In genomic region chr4:112321768-112322684, GRCh38 we compare ENCODE assay signal across 8 cellular contexts. TPM values are rescaled to one million over a fixed set of nuclear protein-coding genes. Genes with fewer than 3 reads are reported as not detected.
DNase-seq lines count a peak whose midpoint lies in the region; ATAC-seq and TF ChIP-seq lines count a peak whose summit lies in the region.

No MANE protein-coding gene starts in this region.

- no peaks in the 10 kb centered on the region for H4K20me1 ChIP-seq in GM23248 (ENCODE audit: insufficient read depth)

- H3K9me2 ChIP-seq in GM23248 (ENCODE audit: insufficient read depth), result 0 out of 2 replicates have a peak, but pooled peaks cover 2% of the 10 kb centered on the region

- H3K27ac Mint-ChIP-seq in endodermal cell, result no peak overlapping the region

- H3K9me3 Mint-ChIP-seq in endodermal cell, result no peaks in the 10 kb centered on the region

- in situ Hi-C loops in GM23248 (cut with MboI), result no loop called here

- H3K4me2 ChIP-seq in GM23248 (ENCODE audit: unreplicated experiment), result peak overlapping the region; percentile 64

- TF ChIP-seq CTCF in AG09319 (IDR thresholded peaks at IDR 0.05; ENCODE audit: low read depth, low read length) (peak; percentile 90), endodermal cell (conservative IDR thresholded peaks at IDR 0.05) (peak; percentile 94)

- DNase-seq in AG09319 (ENCODE audit: extremely low read depth, low read depth) (peak; percentile 19), GM23248 (peak; percentile 67), NCI-H748 (lab: John Stamatoyannopoulos, UW; ENCODE audit: unreplicated experiment) (peak; percentile 55), endodermal cell (peak; percentile 88), myocyte (ENCODE audit: low read depth) (peak; percentile 55)
- peak; percentile 46 to 66 for DNase-seq in activated CD8-positive, alpha-beta memory T cell treated with anti-CD3 and anti-CD28 coated beads for 1 hour (ENCODE audit: extremely low read depth in 1 of 2, low read depth in 1 of 2)
- DNase-seq in stimulated activated CD8-positive, alpha-beta memory T cell treated with anti-CD3 and anti-CD28 coated beads, Interleukin-7, amount 100 ng/mL, for 1 hour (ENCODE audit: low read depth in 2 of 2), result peak; percentile 34 to 67

- no peak for ATAC-seq in HG03097 (IDR thresholded peaks at IDR 0.05; ENCODE audit: low FRiP score, unreplicated experiment)

- H3K27me3 Mint-ChIP-seq in endodermal cell (ENCODE audit: insufficient read depth), result peaks cover 29% of the 10 kb centered on the region

- no peaks in the 10 kb centered on the region for H3K4me1 ChIP-seq in GM23248 (ENCODE audit: insufficient read depth)
- H3K4me1 ChIP-seq in endodermal cell (ENCODE audit: control insufficient read depth, insufficient read depth, low read length), result no peaks in the 10 kb centered on the region

- no peak overlapping the region for H3K4me3 Mint-ChIP-seq in endodermal cell

- H3K4me1 Mint-ChIP-seq in endodermal cell, result peaks cover 1% of the 10 kb centered on the region

- peak overlapping the region; percentile 7; the same call in 1 of the 2 replicates for H3K9ac ChIP-seq in GM23248
- no peak overlapping the region for H3K9ac ChIP-seq in endodermal cell (ENCODE audit: extremely low read depth, low read length, poor library complexity, severe bottlenecking)

- H3K4me3 ChIP-seq in GM23248 (peak overlapping the region; percentile 35), endodermal cell (ENCODE audit: low read length) (no peak overlapping the region)

- no peaks in the 10 kb centered on the region for H3K36me3 ChIP-seq in GM23248 (ENCODE audit: low read depth)
- H3K36me3 ChIP-seq in endodermal cell (ENCODE audit: control insufficient read depth, insufficient read depth, low read length), result no peaks in the 10 kb centered on the region

- no peaks in the 10 kb centered on the region for H3F3A ChIP-seq in GM23248 (ENCODE audit: insufficient read depth)

- H3K36me3 Mint-ChIP-seq in endodermal cell (ENCODE audit: low read depth), result no peaks in the 10 kb centered on the region

- H3K27ac ChIP-seq in GM23248 (no peak overlapping the region), endodermal cell (ENCODE audit: low read depth, low read length) (no peak overlapping the region)

- H3K9me3 ChIP-seq in GM23248 (ENCODE audit: low read depth) (no peaks in the 10 kb centered on the region), endodermal cell (ENCODE audit: control insufficient read depth, low read length) (no peaks in the 10 kb centered on the region)

- H2AFZ ChIP-seq in GM23248, result peak overlapping the region; percentile 53

- 14 to 16% methylated on average over 4 of the region's 4 CpGs for WGBS in GM23248 (ENCODE audit: low coverage in 1 of 2, low lambda C conversion rate in 2 of 2, missing lambda C conversion rate in 2 of 2), 2 experiments
- 0 to 23% methylated on average over 2 to 4 of the region's 4 CpGs for WGBS in endodermal cell (ENCODE audit: insufficient coverage in 1 of 2, insufficient read length in 1 of 2), 2 experiments

- H3K27me3 ChIP-seq in GM23248 (replicated peaks; ENCODE audit: insufficient read depth), result no peaks in the 10 kb centered on the region
- H3K27me3 ChIP-seq in endodermal cell (ENCODE audit: control insufficient read depth, insufficient read depth, low read length, poor library complexity, severe bottlenecking), result peaks cover 13% of the 10 kb centered on the region

- H3K79me2 ChIP-seq in GM23248 (ENCODE audit: insufficient read depth), result no peaks in the 10 kb centered on the region

RNA-seq across cellular contexts. Expression of gene ALPK1, which starts 24.9 kb away (rescaled TPM):
- total RNA-seq in GM23248 (2014; rRNA removed; shearing (Covaris generic)), result 7.9 and 8.6 TPM in 2 replicates
- polyA plus RNA-seq in GM23248 (2016; fragmentation: Nextera tagmentation; extraction: Ambion mirVana), result 7.3 and 7.7 TPM in 2 replicates
- total RNA-seq in endodermal cell (under 1 TPM; 0.24 to 0.44 TPM), myocyte (16.6 and 24.1 TPM in 2 replicates)
- polyA plus RNA-seq in endodermal cell (2013, experiment 1 of 2), result 0.96 TPM
- 1.1 TPM for polyA plus RNA-seq in endodermal cell (2013, experiment 2 of 2)
- 12.3 TPM for polyA plus RNA-seq in myocyte (2012)

RNA-seq across cellular contexts. Expression of gene TIFA, which starts 36.3 kb away (rescaled TPM):
- total RNA-seq in GM23248 (2014; rRNA removed; shearing (Covaris generic)), result 5.9 and 22.8 TPM in 2 replicates
- polyA plus RNA-seq in GM23248 (2016; fragmentation: Nextera tagmentation; extraction: Ambion mirVana), result 13.1 and 13.3 TPM in 2 replicates
- total RNA-seq in endodermal cell (1 to 10 TPM; 4.2 to 6.2 TPM), myocyte (10.8 and 11.6 TPM in 2 replicates)
- polyA plus RNA-seq in endodermal cell (2013, experiment 1 of 2), result 7.9 TPM
- polyA plus RNA-seq in endodermal cell (2013, experiment 2 of 2), result 6.5 TPM
- 4.8 TPM for polyA plus RNA-seq in myocyte (2012)

Comparison
In these comparisons a context has a peak if more than half of its experiments do, and no peak if none do; other contexts are left out.
1. DNase-seq: peak in every context shown above with its lines; median percentile 88 in endodermal cell; 67 in GM23248; 56 in activated CD8-positive, alpha-beta memory T cell treated with anti-CD3 and anti-CD28 coated beads for 1 hour; 55 in NCI-H748; 55 in myocyte; 50 in stimulated activated CD8-positive, alpha-beta memory T cell treated with anti-CD3 and anti-CD28 coated beads, Interleukin-7, amount 100 ng/mL, for 1 hour; 19 in AG09319.